18 cellular contexts compared by ENCODE assay signal in the genomic region with DNA sequence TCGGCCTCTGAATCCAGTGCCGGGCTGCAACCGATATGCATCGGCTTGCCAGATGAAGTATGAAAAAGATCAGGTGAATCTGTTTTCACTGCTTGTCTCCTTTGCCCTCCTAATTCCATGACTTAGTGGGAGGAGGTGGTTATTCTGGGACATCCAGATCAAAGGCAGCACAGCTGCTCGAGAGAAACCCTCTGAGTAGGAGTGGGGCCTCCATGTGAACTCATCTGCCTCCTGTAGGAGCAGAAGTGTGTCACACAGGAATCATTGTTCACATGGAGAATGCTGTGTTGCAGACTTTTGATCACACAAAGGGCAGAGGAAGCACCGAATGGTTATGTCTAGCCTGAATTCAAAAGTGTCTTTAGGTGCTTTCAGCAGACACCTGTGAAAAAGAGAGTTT.
"Had no signal": no experiment of that assay in that cellular context is flagged by ENCODE, and none has a peak within 500 bp of the region (broad histone marks: within the 10 kb centered on the region; RNA-seq: fewer than 3 reads in every experiment).

No MANE protein-coding gene starts in this region.

- H3K4me1 Mint-ChIP-seq: naive B cell had no signal

- H3K27ac ChIP-seq: ascending aorta, gastrocnemius medialis, heart left ventricle, left lung, right atrium auricular region, transverse colon, vagina had no signal

- H3K4me3 Mint-ChIP-seq: activated naive CD4-positive, alpha-beta T cell treated with anti-CD3 and anti-CD28 coated beads, Interleukin-2, amount 50 U/mL, for 24 hours; effector memory CD8-positive, alpha-beta T cell; naive B cell; stimulated activated naive CD8-positive, alpha-beta T cell treated with anti-CD3 and anti-CD28 coated beads, Interleukin-15, Interleukin-2, amounts not matched to agents 100 ng/mL and 50 ng/mL, for 24 hours had no signal

- H3K9me3 Mint-ChIP-seq: activated naive CD4-positive, alpha-beta T cell treated with anti-CD3 and anti-CD28 coated beads, Interleukin-2, amount 50 U/mL, for 24 hours; effector memory CD8-positive, alpha-beta T cell; stimulated activated naive CD8-positive, alpha-beta T cell treated with anti-CD3 and anti-CD28 coated beads, Interleukin-15, Interleukin-2, amounts not matched to agents 100 ng/mL and 50 ng/mL, for 24 hours had no signal

- H3K27ac Mint-ChIP-seq: activated naive CD4-positive, alpha-beta T cell treated with anti-CD3 and anti-CD28 coated beads, Interleukin-2, amount 50 U/mL, for 24 hours; effector memory CD8-positive, alpha-beta T cell had no signal

- DNase-seq: activated CD4-positive, alpha-beta T cell treated with anti-CD3 and anti-CD28 coated beads, Interleukin-2, amount 50 U/mL, for 48 hours; activated gamma-delta T cell; effector memory CD8-positive, alpha-beta T cell; gastrocnemius medialis; heart left ventricle; kidney; left lung; naive B cell; posterior cingulate gyrus; small intestine; stimulated activated CD4-positive, alpha-beta T cell treated with anti-CD3 and anti-CD28 coated beads, Interleukin-15, amount 100 ng/mL, for 24 hours; stimulated activated CD4-positive, alpha-beta T cell treated with anti-CD3 and anti-CD28 coated beads, Interleukin-2, amount 100 ng/mL, for 48 hours; transverse colon had no signal

- ATAC-seq: effector memory CD8-positive, alpha-beta T cell; gastrocnemius medialis; heart left ventricle; left lung had no signal

- H3K4me1 ChIP-seq: transverse colon had no signal

- H3K4me3 ChIP-seq: ascending aorta, gastrocnemius medialis, heart left ventricle, left lung, right atrium auricular region, transverse colon, vagina had no signal

- H3K9me3 ChIP-seq: ascending aorta, gastrocnemius medialis, heart left ventricle, left lung, right atrium auricular region, transverse colon, vagina had no signal

- H3K27me3 Mint-ChIP-seq: activated naive CD4-positive, alpha-beta T cell treated with anti-CD3 and anti-CD28 coated beads, Interleukin-2, amount 50 U/mL, for 24 hours; effector memory CD8-positive, alpha-beta T cell; naive B cell; stimulated activated naive CD8-positive, alpha-beta T cell treated with anti-CD3 and anti-CD28 coated beads, Interleukin-15, Interleukin-2, amounts not matched to agents 100 ng/mL and 50 ng/mL, for 24 hours had no signal

- H3K27me3 ChIP-seq: ascending aorta, gastrocnemius medialis, heart left ventricle, left lung, right atrium auricular region, transverse colon, vagina had no signal
